1 cellular context compared by ENCODE assay signal in genomic region chr15:64162478-64162868, GRCh38.
TF ChIP-seq lines count a peak whose summit lies in the region.

No MANE protein-coding gene starts in this region.

TF ChIP-seq in GM23338, 12 proteins besides CTCF, POLR2A, EP300 and RAD21 (continued from another document):
- TF ChIP-seq ZNF462 (CRISPR knock-in tag; IDR thresholded peaks at IDR 0.05) (no peak), REST (IDR thresholded peaks at IDR 0.05; ENCODE audit: unreplicated experiment) (no peak), ZNF331 (CRISPR knock-in tag; IDR thresholded peaks at IDR 0.05; ENCODE audit: low read depth) (no peak), NANOG (IDR thresholded peaks at IDR 0.05; ENCODE audit: borderline replicate concordance) (no peak), CREB1 (CRISPR knock-in tag; IDR thresholded peaks at IDR 0.05; ENCODE audit: low read depth) (no peak), ZNF114 (CRISPR knock-in tag; IDR thresholded peaks at IDR 0.05) (no peak), JUNB (IDR thresholded peaks at IDR 0.05; ENCODE audit: unreplicated experiment) (no peak), EZH2 (IDR thresholded peaks at IDR 0.05; ENCODE audit: low read depth, unreplicated experiment) (no peak), POLR2AphosphoS5 (IDR thresholded peaks at IDR 0.05; ENCODE audit: low read depth) (no peak)
